13 cellular contexts compared by ENCODE assay signal in the genomic region with DNA sequence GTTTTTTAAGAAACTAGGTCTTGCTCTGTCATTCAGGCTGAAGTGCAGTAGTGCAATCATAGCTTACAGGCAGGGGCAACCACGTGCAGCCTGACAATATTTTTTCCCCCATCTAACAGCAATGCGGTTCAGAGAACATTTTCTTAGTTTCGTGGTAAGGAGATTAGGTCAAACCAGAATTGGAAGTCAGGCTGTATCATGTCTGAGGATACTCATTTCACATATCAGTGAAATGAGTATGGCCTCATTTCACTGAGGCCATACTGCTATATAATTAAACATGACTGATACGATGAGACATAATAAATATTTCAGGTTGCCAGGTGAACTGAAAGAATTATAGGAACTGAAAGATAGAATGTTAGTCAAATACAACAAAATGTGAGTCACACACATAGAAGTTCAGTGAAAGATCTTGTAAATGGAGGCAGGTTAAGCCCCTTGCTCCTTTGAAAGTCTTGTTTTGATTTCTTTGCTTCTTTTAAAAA. TPM values are rescaled to one million over a fixed set of nuclear protein-coding genes. Genes with fewer than 3 reads are reported as not detected.
A peak's percentile ranks its signal among the peaks of the same experiment; 100 is the strongest.
DNase-seq lines count a peak whose midpoint lies in the region; ATAC-seq and TF ChIP-seq lines count a peak whose summit lies in the region.
"Had no signal": no experiment of that assay in that cellular context is flagged by ENCODE, and none has a peak within 500 bp of the region (broad histone marks: within the 10 kb centered on the region; RNA-seq: fewer than 3 reads in every experiment).

No MANE protein-coding gene starts in this region.

- H3K9me3 ChIP-seq in RWPE2 (ENCODE audit: severe bottlenecking): no peaks in the 10 kb centered on the region
- H3K9me3 ChIP-seq in CD8-positive, alpha-beta memory T cell (ENCODE audit: low read length): no peaks in the 10 kb centered on the region

- H3K9me3 Mint-ChIP-seq in natural killer cell: peaks cover 0 to 9% of the 10 kb centered on the region in 2 donors
- H3K9me3 Mint-ChIP-seq in CD8-positive, alpha-beta memory T cell: peaks cover 0 to 13% (median 5%) of the 10 kb centered on the region in 5 donors

- peaks cover 2% of the 10 kb centered on the region for H3K4me1 ChIP-seq in RWPE2 (ENCODE audit: insufficient read depth, poor library complexity, severe bottlenecking)
- H3K4me1 ChIP-seq in CD8-positive, alpha-beta memory T cell (ENCODE audit: insufficient read depth, low read length): no peaks in the 10 kb centered on the region

- no peak overlapping the region for H3K4me3 Mint-ChIP-seq in natural killer cell
- H3K4me3 Mint-ChIP-seq in CD8-positive, alpha-beta memory T cell: no peak overlapping the region
- H3K4me3 Mint-ChIP-seq: activated naive CD8-positive, alpha-beta T cell had no signal

- intact Hi-C loops in natural killer cell (cut with micrococcal nuclease): no loop called here

- ATAC-seq in GM18858 (IDR thresholded peaks at IDR 0.05; ENCODE audit: unreplicated experiment): peak; percentile 85
- ATAC-seq in GM21381 (IDR thresholded peaks at IDR 0.05; ENCODE audit: unreplicated experiment): peak; percentile 79
- peak; percentile 92 for ATAC-seq in HG03039 (IDR thresholded peaks at IDR 0.05; ENCODE audit: unreplicated experiment)
- peak; percentile 67 for ATAC-seq in RWPE2 (ENCODE audit: low read depth)
- ATAC-seq in natural killer cell: no peak

- H3K27ac Mint-ChIP-seq in natural killer cell: no peak overlapping the region
- no peak overlapping the region for H3K27ac Mint-ChIP-seq in CD8-positive, alpha-beta memory T cell
- H3K27ac Mint-ChIP-seq: activated naive CD8-positive, alpha-beta T cell had no signal

- H3K4me1 Mint-ChIP-seq in natural killer cell: no peaks in the 10 kb centered on the region
- no peaks in the 10 kb centered on the region for H3K4me1 Mint-ChIP-seq in CD8-positive, alpha-beta memory T cell

- POLR2A ChIA-PET in CD8-positive, alpha-beta memory T cell (lab: Charles Lee): no interaction called here

- TF ChIP-seq CTCF in RWPE2 (IDR thresholded peaks at IDR 0.05; ENCODE audit: poor library complexity, severe bottlenecking) (no peak), natural killer cell (IDR thresholded peaks at IDR 0.05) (no peak)

- H3K4me3 ChIP-seq in RWPE2 (ENCODE audit: severe bottlenecking): no peak overlapping the region
- H3K4me3 ChIP-seq in CD8-positive, alpha-beta memory T cell (ENCODE audit: low read length): no peak overlapping the region

- DNase-seq in RWPE2 (ENCODE audit: low spot score) (no peak), SKM-1 (lab: John Stamatoyannopoulos, UW; ENCODE audit: unreplicated experiment) (no peak), HPDE6-E6E7 (ENCODE audit: extremely low spot score) (no peak), natural killer cell (no peak)
- DNase-seq in CD8-positive, alpha-beta memory T cell: no peak
- DNase-seq: effector CD4-positive, alpha-beta T cell; small intestine; stimulated activated naive CD4-positive, alpha-beta T cell treated with Interleukin-2 at 50 U/mL for 16 hours had no signal

- H3K36me3 ChIP-seq in RWPE2 (ENCODE audit: low read depth): no peaks in the 10 kb centered on the region
- no peaks in the 10 kb centered on the region for H3K36me3 ChIP-seq in CD8-positive, alpha-beta memory T cell (ENCODE audit: insufficient read depth, low read length)

- H3K36me3 Mint-ChIP-seq in natural killer cell: no peaks in the 10 kb centered on the region
- H3K36me3 Mint-ChIP-seq in CD8-positive, alpha-beta memory T cell: no peaks in the 10 kb centered on the region
- H3K36me3 Mint-ChIP-seq: activated naive CD8-positive, alpha-beta T cell had no signal

- no peak overlapping the region for H3K27ac ChIP-seq in RWPE2 (ENCODE audit: poor library complexity, severe bottlenecking)
- H3K27ac ChIP-seq in CD8-positive, alpha-beta memory T cell (ENCODE audit: low read depth, low read length): no peak overlapping the region

- no peaks in the 10 kb centered on the region for H3K27me3 Mint-ChIP-seq in natural killer cell (ENCODE audit: low read depth in 2 of 2)
- H3K27me3 Mint-ChIP-seq in CD8-positive, alpha-beta memory T cell: peaks cover 0 to 4% of the 10 kb centered on the region in 2 donors

- H3K27me3 ChIP-seq in RWPE2 (ENCODE audit: insufficient read depth, poor library complexity, severe bottlenecking): no peaks in the 10 kb centered on the region
- no peaks in the 10 kb centered on the region for H3K27me3 ChIP-seq in CD8-positive, alpha-beta memory T cell (ENCODE audit: insufficient read depth, low read length, poor library complexity, severe bottlenecking)

- CTCF ChIA-PET in CD8-positive, alpha-beta memory T cell (lab: Charles Lee): no interaction called here

RNA-seq across cellular contexts. Expression of gene IZUMO1R, which starts 32.5 kb away (rescaled TPM):
- not detected for total RNA-seq in natural killer cell
- total RNA-seq in CD8-positive, alpha-beta memory T cell: not detected
- polyA plus RNA-seq in CD8-positive, alpha-beta memory T cell: not detected
- total RNA-seq: Right ventricle myocardium inferior had no signal
- polyA plus RNA-seq: small intestine had no signal

Comparison
In these comparisons a context has a peak if more than half of its experiments do, and no peak if none do; other contexts are left out.
1. ATAC-seq: peak in GM18858 (single experiment), GM21381 (single experiment), HG03039 (single experiment) and RWPE2 (single experiment); none in natural killer cell (0 of 3).